Comparison of ENCODE assay signal across 23 cellular contexts in the genomic region with DNA sequence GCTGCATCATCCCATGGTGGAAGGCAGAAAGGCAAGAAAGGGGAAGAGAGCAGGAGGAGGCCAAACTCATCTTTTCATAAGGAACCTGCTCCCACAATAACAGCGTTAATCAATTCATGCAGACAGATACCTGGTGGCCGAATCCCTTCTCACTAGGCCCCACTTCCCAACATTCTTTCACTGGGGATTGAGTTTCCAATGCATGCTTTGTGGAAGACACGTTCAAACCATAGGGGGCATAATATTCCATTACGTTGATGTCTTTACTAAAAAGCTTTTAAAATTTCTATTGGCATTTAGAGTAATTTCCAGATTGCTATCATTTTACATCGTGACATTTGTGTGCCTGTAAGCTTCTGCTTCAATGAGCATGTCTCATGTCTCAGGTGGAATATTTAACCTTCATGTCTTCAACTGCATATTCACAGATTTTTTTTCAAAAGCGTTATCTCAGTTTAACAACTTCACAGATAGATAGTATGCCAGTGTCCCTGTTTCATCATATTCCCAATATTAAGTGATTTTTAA.
"Had no signal": no experiment of that assay in that cellular context is flagged by ENCODE, and none has a peak within 500 bp of the region (broad histone marks: within the 10 kb centered on the region; RNA-seq: fewer than 3 reads in every experiment).

No MANE protein-coding gene starts in this region.

- H3K27me3 ChIP-seq: colonic mucosa, esophagus muscularis mucosa, esophagus squamous epithelium, foreskin keratinocyte, gastrocnemius medialis, gastroesophageal sphincter had no signal

- DNase-seq: colonic mucosa; cortex of kidney; dermis blood vessel endothelial cell; dorsolateral prefrontal cortex; effector CD4-positive, alpha-beta T cell; effector CD8-positive, alpha-beta T cell; effector memory CD4-positive, alpha-beta T cell; effector memory CD8-positive, alpha-beta T cell; endodermal cell; erythroblast; esophagus squamous epithelium; foreskin fibroblast; foreskin keratinocyte; foreskin melanocyte; gastrocnemius medialis; glutamatergic neuron; head of caudate nucleus; heart left ventricle; heart right ventricle had no signal

- H3K36me3 ChIP-seq: colonic mucosa, esophagus muscularis mucosa, esophagus squamous epithelium, gastrocnemius medialis, gastroesophageal sphincter, heart left ventricle, heart right ventricle had no signal

- H3K4me3 ChIP-seq: colonic mucosa, coronary artery, dorsolateral prefrontal cortex, esophagus muscularis mucosa, esophagus squamous epithelium, gastrocnemius medialis, gastroesophageal sphincter, heart left ventricle, heart right ventricle had no signal

- H3K27ac ChIP-seq: colonic mucosa, coronary artery, dorsolateral prefrontal cortex, epithelial cell of prostate, esophagus muscularis mucosa, esophagus squamous epithelium, foreskin keratinocyte, gastrocnemius medialis, gastroesophageal sphincter, heart left ventricle, heart right ventricle had no signal

- H3K9me3 ChIP-seq: colonic mucosa, esophagus muscularis mucosa, esophagus squamous epithelium, gastrocnemius medialis, gastroesophageal sphincter, heart left ventricle, heart right ventricle had no signal
